In genomic region chr1:6181347-6181770, GRCh38 we compare ENCODE assay signal across 2 cellular contexts.
TF ChIP-seq lines count a peak whose summit lies in the region.

No MANE protein-coding gene starts in this region.

TF ChIP-seq in IMR-90, 13 proteins besides CTCF, POLR2A, EP300 and RAD21:
- TF ChIP-seq MXI1 (IDR thresholded peaks at IDR 0.05; ENCODE audit: borderline replicate concordance, low read depth, low read length) (no peak), RCOR1 (IDR thresholded peaks at IDR 0.05; ENCODE audit: insufficient replicate concordance, low read length) (no peak), SMC3 (IDR thresholded peaks at IDR 0.05; ENCODE audit: low read depth, low read length) (no peak), CHD1 (IDR thresholded peaks at IDR 0.05; ENCODE audit: low read depth, low read length) (no peak), RFX5 (IDR thresholded peaks at IDR 0.05; ENCODE audit: low read depth, low read length) (no peak), MAFK (IDR thresholded peaks at IDR 0.05; ENCODE audit: low read depth, low read length) (no peak), ELK1 (IDR thresholded peaks at IDR 0.05; ENCODE audit: borderline replicate concordance, low read depth, low read length) (no peak), FOS (IDR thresholded peaks at IDR 0.05; ENCODE audit: low read depth, low read length) (no peak), CEBPB (IDR thresholded peaks at IDR 0.05; ENCODE audit: low read depth, low read length) (no peak), BHLHE40 (IDR thresholded peaks at IDR 0.05; ENCODE audit: low read depth, low read length) (no peak), USF2 (IDR thresholded peaks at IDR 0.05; ENCODE audit: low read depth, low read length) (no peak), NFE2L2 (IDR thresholded peaks at IDR 0.05; ENCODE audit: low read depth, low read length) (no peak), MAZ (IDR thresholded peaks at IDR 0.05; ENCODE audit: borderline replicate concordance, low read depth, low read length) (no peak)
TF ChIP-seq in IMR-90: peak in this region for 0.

TF ChIP-seq in endothelial cell of umbilical vein, 7 proteins besides CTCF, POLR2A, EP300 and RAD21:
- TF ChIP-seq GATA2 (IDR thresholded peaks at IDR 0.05; ENCODE audit: insufficient read depth, insufficient read length, low read depth, low read length): no peak
- no peak for TF ChIP-seq EZH2 (IDR thresholded peaks at IDR 0.05; ENCODE audit: borderline replicate concordance, low read depth, low read length, severe bottlenecking)
- no peak for TF ChIP-seq MYC (IDR thresholded peaks at IDR 0.05; ENCODE audit: low read depth, low read length)
- TF ChIP-seq POLR2AphosphoS5 (IDR thresholded peaks at IDR 0.05; ENCODE audit: insufficient read depth, low read depth, low read length): no peak
- TF ChIP-seq JUN (IDR thresholded peaks at IDR 0.05; ENCODE audit: borderline replicate concordance, insufficient read depth, insufficient read length, low read depth): no peak
- no peak for TF ChIP-seq MAX (IDR thresholded peaks at IDR 0.05; ENCODE audit: insufficient read depth, insufficient read length)
- TF ChIP-seq FOS (IDR thresholded peaks at IDR 0.05; ENCODE audit: borderline replicate concordance, insufficient read depth, low read length): no peak
